In genomic region chr7:7931626-7932025, GRCh38 we compare ENCODE assay signal across 23 cellular contexts.
"Had no signal": no experiment of that assay in that cellular context is flagged by ENCODE, and none has a peak within 500 bp of the region (broad histone marks: within the 10 kb centered on the region; RNA-seq: fewer than 3 reads in every experiment).

No MANE protein-coding gene starts in this region.

- H3K27ac Mint-ChIP-seq: activated B cell treated with CpG ODN at 0.5 μM for 24 hours; activated CD4-positive, alpha-beta memory T cell treated with anti-CD3 and anti-CD28 coated beads, Interleukin-2, amount 10 ng/mL, durations not matched to agents 7 days and 5 days; activated CD4-positive, alpha-beta T cell treated with anti-CD3 and anti-CD28 coated beads, Interleukin-2, amount 10 ng/mL, durations not matched to agents 7 days and 5 days; activated naive CD8-positive, alpha-beta T cell treated with anti-CD3 and anti-CD28 coated beads, Interleukin-2, amount 10 ng/mL, durations not matched to agents 7 days and 5 days; activated T-cell treated with anti-CD3 and anti-CD28 coated beads, Interleukin-2, amount 50 U/mL, for 72 hours; T-cell had no signal

- H3K4me3 Mint-ChIP-seq: activated B cell treated with CpG ODN at 0.5 μM for 24 hours; activated CD4-positive, alpha-beta memory T cell treated with anti-CD3 and anti-CD28 coated beads, Interleukin-2, amount 10 ng/mL, durations not matched to agents 7 days and 5 days; activated CD4-positive, alpha-beta T cell treated with anti-CD3 and anti-CD28 coated beads, Interleukin-2, amount 10 ng/mL, durations not matched to agents 7 days and 5 days; activated naive CD8-positive, alpha-beta T cell treated with anti-CD3 and anti-CD28 coated beads, Interleukin-2, amount 10 ng/mL, durations not matched to agents 7 days and 5 days; activated T-cell treated with anti-CD3 and anti-CD28 coated beads, Interleukin-2, amount 50 U/mL, for 72 hours; T-cell had no signal

- H3K9me3 ChIP-seq: adrenal gland, breast epithelium, colonic mucosa had no signal

- H3K4me3 ChIP-seq: adrenal gland, breast epithelium, colonic mucosa, SK-N-MC had no signal

- H3K36me3 ChIP-seq: adrenal gland, breast epithelium, colonic mucosa had no signal

- DNase-seq: activated B cell treated with CpG ODN at 0.5 μM for 24 hours; activated CD4-positive, alpha-beta memory T cell treated with anti-CD3 and anti-CD28 coated beads, Interleukin-2, amount 10 ng/mL, durations not matched to agents 7 days and 5 days; activated CD4-positive, alpha-beta T cell treated with anti-CD3 and anti-CD28 coated beads for 1 hour; activated CD4-positive, alpha-beta T cell treated with anti-CD3 and anti-CD28 coated beads, Interleukin-2, amount 10 ng/mL, durations not matched to agents 7 days and 5 days; activated naive CD4-positive, alpha-beta T cell treated with anti-CD3 and anti-CD28 coated beads, Interleukin-2, amount 50 U/mL, for 16 hours; activated naive CD8-positive, alpha-beta T cell treated with anti-CD3 and anti-CD28 coated beads, Interleukin-2, amount 10 ng/mL, durations not matched to agents 7 days and 5 days; activated T-cell treated with anti-CD3 and anti-CD28 coated beads, Interleukin-2, amount 50 U/mL, for 72 hours; adrenal gland; anterior cingulate cortex; caudate nucleus; colonic mucosa; MM.1S; NCI-H1417; NCI-H2029 treated with DMSO at 0.1 percent for 48 hours; NCI-H345; NCI-H510A; NCI-H748 treated with DMSO at 0.1 percent for 48 hours; SIG-M5; T-cell; T-helper 2 cell; T1000 had no signal

- ATAC-seq: activated T-cell treated with anti-CD3 and anti-CD28 coated beads, Interleukin-2, amount 50 U/mL, for 72 hours; T-cell had no signal

- H3K4me1 Mint-ChIP-seq: activated B cell treated with CpG ODN at 0.5 μM for 24 hours had no signal

- H3K27me3 ChIP-seq: adrenal gland, breast epithelium, colonic mucosa had no signal

- H3K27ac ChIP-seq: adrenal gland, breast epithelium, colonic mucosa, SK-N-MC had no signal

- H3K27me3 Mint-ChIP-seq: activated B cell treated with CpG ODN at 0.5 μM for 24 hours; activated CD4-positive, alpha-beta memory T cell treated with anti-CD3 and anti-CD28 coated beads, Interleukin-2, amount 10 ng/mL, durations not matched to agents 7 days and 5 days; activated CD4-positive, alpha-beta T cell treated with anti-CD3 and anti-CD28 coated beads, Interleukin-2, amount 10 ng/mL, durations not matched to agents 7 days and 5 days; activated naive CD8-positive, alpha-beta T cell treated with anti-CD3 and anti-CD28 coated beads, Interleukin-2, amount 10 ng/mL, durations not matched to agents 7 days and 5 days; T-cell had no signal

- H3K36me3 Mint-ChIP-seq: T-cell had no signal

- H3K9me3 Mint-ChIP-seq: activated B cell treated with CpG ODN at 0.5 μM for 24 hours; activated CD4-positive, alpha-beta memory T cell treated with anti-CD3 and anti-CD28 coated beads, Interleukin-2, amount 10 ng/mL, durations not matched to agents 7 days and 5 days; activated CD4-positive, alpha-beta T cell treated with anti-CD3 and anti-CD28 coated beads, Interleukin-2, amount 10 ng/mL, durations not matched to agents 7 days and 5 days; activated naive CD8-positive, alpha-beta T cell treated with anti-CD3 and anti-CD28 coated beads, Interleukin-2, amount 10 ng/mL, durations not matched to agents 7 days and 5 days; activated T-cell treated with anti-CD3 and anti-CD28 coated beads, Interleukin-2, amount 50 U/mL, for 72 hours; T-cell had no signal

- H3K4me1 ChIP-seq: adrenal gland, breast epithelium, colonic mucosa had no signal
